In the genomic region with DNA sequence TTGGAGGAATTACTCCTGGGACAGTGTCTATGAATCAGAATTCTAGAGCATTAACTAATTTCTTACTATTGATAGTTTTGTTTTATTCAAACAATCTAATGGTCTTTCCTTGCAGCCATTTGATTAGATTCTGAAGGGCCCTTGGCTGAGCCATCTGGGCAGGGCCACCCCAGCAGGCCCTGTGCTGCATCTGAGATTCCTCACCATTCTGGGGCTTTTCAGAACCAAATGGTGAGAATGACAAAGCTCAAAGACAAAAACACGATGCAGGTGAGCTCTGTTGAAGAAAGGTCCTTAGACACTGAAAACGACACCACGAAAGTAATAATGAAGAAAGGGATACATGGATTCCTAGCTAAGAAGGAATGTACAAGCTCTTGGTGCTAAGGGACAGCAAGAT, we compare ENCODE assay signal across 25 cellular contexts.
"Had no signal": no experiment of that assay in that cellular context is flagged by ENCODE, and none has a peak within 500 bp of the region (broad histone marks: within the 10 kb centered on the region; RNA-seq: fewer than 3 reads in every experiment).

No MANE protein-coding gene starts in this region.

- H3K4me1 ChIP-seq: ascending aorta, body of pancreas, Peyer's patch, SJCRH30 had no signal

- H3K27ac Mint-ChIP-seq: activated CD4-positive, alpha-beta T cell treated with anti-CD3 and anti-CD28 coated beads for 36 hours; activated CD8-positive, alpha-beta T cell treated with anti-CD3 and anti-CD28 coated beads, Interleukin-2, amount 10 ng/mL, durations not matched to agents 7 days and 5 days; activated naive CD4-positive, alpha-beta T cell treated with anti-CD3 and anti-CD28 coated beads, Interleukin-2, amount 50 U/mL, for 72 hours; activated naive CD8-positive, alpha-beta T cell treated with anti-CD3 and anti-CD28 coated beads, Interleukin-2, amount 50 U/mL, for 24 hours had no signal

- DNase-seq: activated CD4-positive, alpha-beta T cell treated with anti-CD3 and anti-CD28 coated beads for 36 hours; activated effector memory CD4-positive, alpha-beta T cell treated with anti-CD3 and anti-CD28 coated beads, Interleukin-2, amount 50 U/mL, for 16 hours; activated naive CD4-positive, alpha-beta T cell treated with Interleukin-2 at 50 U/mL for 16 hours; activated naive CD8-positive, alpha-beta T cell treated with anti-CD3 and anti-CD28 coated beads, Interleukin-2, amount 50 U/mL, for 24 hours; activated T-cell treated with anti-CD3 and anti-CD28 coated beads, Interleukin-2, amount 50 U/mL, for 4 hours; amniotic stem cell; body of pancreas; central memory CD4-positive, alpha-beta T cell; KG1; NCI-H1092; NCI-H1417; NCI-H1930; NCI-H345; NCI-H510A treated with DMSO at 0.1 percent for 48 hours; NCI-H69; NK-92 treated with Interleukin-12 subunit alpha and Interleukin-12 subunit beta, amount 100 ng/mL, for 24 hours; Peyer's patch; Right ventricle myocardium superior; SJCRH30; SK-N-SH had no signal

- H3K4me3 Mint-ChIP-seq: activated CD4-positive, alpha-beta T cell treated with anti-CD3 and anti-CD28 coated beads for 36 hours; activated CD8-positive, alpha-beta T cell treated with anti-CD3 and anti-CD28 coated beads, Interleukin-2, amount 10 ng/mL, durations not matched to agents 7 days and 5 days; activated naive CD8-positive, alpha-beta T cell treated with anti-CD3 and anti-CD28 coated beads, Interleukin-2, amount 50 U/mL, for 24 hours; activated T-cell treated with anti-CD3 and anti-CD28 coated beads, Interleukin-2, amount 50 U/mL, for 4 hours had no signal

- H3K9ac ChIP-seq: SK-N-SH had no signal

- ATAC-seq: activated CD4-positive, alpha-beta T cell treated with anti-CD3 and anti-CD28 coated beads for 36 hours; activated CD8-positive, alpha-beta T cell treated with anti-CD3 and anti-CD28 coated beads, Interleukin-2, amount 10 ng/mL, durations not matched to agents 7 days and 5 days; activated naive CD4-positive, alpha-beta T cell treated with anti-CD3 and anti-CD28 coated beads, Interleukin-2, amount 50 U/mL, for 72 hours; activated naive CD8-positive, alpha-beta T cell treated with anti-CD3 and anti-CD28 coated beads, Interleukin-2, amount 50 U/mL, for 24 hours; activated T-cell treated with anti-CD3 and anti-CD28 coated beads, Interleukin-2, amount 50 U/mL, for 4 hours; body of pancreas had no signal

- H3K4me1 Mint-ChIP-seq: activated CD4-positive, alpha-beta T cell treated with anti-CD3 and anti-CD28 coated beads for 36 hours; activated naive CD8-positive, alpha-beta T cell treated with anti-CD3 and anti-CD28 coated beads, Interleukin-2, amount 50 U/mL, for 24 hours had no signal

- H3K9me3 Mint-ChIP-seq: activated naive CD4-positive, alpha-beta T cell treated with anti-CD3 and anti-CD28 coated beads, Interleukin-2, amount 50 U/mL, for 72 hours; activated naive CD8-positive, alpha-beta T cell treated with anti-CD3 and anti-CD28 coated beads, Interleukin-2, amount 50 U/mL, for 24 hours; activated T-cell treated with anti-CD3 and anti-CD28 coated beads, Interleukin-2, amount 50 U/mL, for 4 hours had no signal

- H3K27me3 ChIP-seq: ascending aorta, body of pancreas, Peyer's patch, SJCRH30 had no signal

- H3K9me2 ChIP-seq: SK-N-SH had no signal

- H3K4me3 ChIP-seq: ascending aorta, body of pancreas, Peyer's patch, SJCRH30 had no signal

- H3K9me3 ChIP-seq: ascending aorta, body of pancreas, Peyer's patch, SJCRH30, SK-N-SH had no signal

- H3K4me2 ChIP-seq: SK-N-SH had no signal

- H3K36me3 ChIP-seq: ascending aorta, Peyer's patch, SJCRH30 had no signal

- H3K27ac ChIP-seq: ascending aorta, body of pancreas, Peyer's patch, RWPE1, SJCRH30, VCaP had no signal
